In genomic region chr4:108947526-108947925, GRCh38 we compare ENCODE assay signal across 1 cellular context.
TF ChIP-seq lines count a peak whose summit lies in the region.

No MANE protein-coding gene starts in this region.

TF ChIP-seq in K562, 482 proteins besides CTCF, POLR2A, EP300 and RAD21 (continued from another document):
- TF ChIP-seq ATF4 (CRISPR knock-in tag; IDR thresholded peaks at IDR 0.05) (peak; percentile 45; the same call in 1 of the 2 replicates), MEIS2 (IDR thresholded peaks at IDR 0.05; ENCODE audit: partially characterized antibody) (peak; percentile 75), LEF1 (IDR thresholded peaks at IDR 0.05) (no peak), ADNP (tag; IDR thresholded peaks at IDR 0.05) (no peak), BCOR (IDR thresholded peaks at IDR 0.05) (no peak), PRPF4 (IDR thresholded peaks at IDR 0.05; ENCODE audit: insufficient read depth, low read depth, low read length, poor library complexity, severe bottlenecking) (no peak), RNF2 (IDR thresholded peaks at IDR 0.05) (no peak)
